ENCODE assay signal across 24 cellular contexts in the genomic region with DNA sequence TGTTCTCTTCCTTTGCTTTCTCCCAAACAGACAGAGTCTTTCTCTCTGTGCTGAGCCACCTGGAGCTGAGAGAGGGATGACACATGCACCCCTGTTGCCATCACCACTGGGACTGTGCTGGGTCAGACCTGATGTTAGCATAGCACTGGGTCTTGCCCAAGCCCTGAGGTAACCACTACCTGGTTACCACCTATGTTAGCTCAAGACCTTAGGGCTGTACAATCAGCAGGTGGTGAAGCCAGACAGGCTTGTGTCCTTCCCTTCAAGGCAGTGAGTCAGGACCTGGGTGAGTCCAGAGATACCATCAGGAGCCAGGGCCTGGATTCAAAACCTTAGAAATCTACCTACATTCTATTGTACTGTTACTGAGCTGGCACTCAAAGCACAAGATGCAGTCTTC. TPM values are rescaled to one million over a fixed set of nuclear protein-coding genes. Genes with fewer than 3 reads are reported as not detected.
"Had no signal": no experiment of that assay in that cellular context is flagged by ENCODE, and none has a peak within 500 bp of the region (broad histone marks: within the 10 kb centered on the region; RNA-seq: fewer than 3 reads in every experiment).

No MANE protein-coding gene starts in this region.

- H3K9me3 ChIP-seq: right lobe of liver had no signal

- H2AFZ ChIP-seq: neural progenitor cell had no signal

- H3K9ac ChIP-seq: neural progenitor cell had no signal

- H3K4me3 ChIP-seq: left lung, lower lobe of right lung, neural progenitor cell, ovary, right atrium auricular region, right lobe of liver, smooth muscle cell, tibial nerve, upper lobe of left lung had no signal

- H3K27me3 ChIP-seq: left lung, neural progenitor cell, ovary, right atrium auricular region, right lobe of liver, tibial nerve, upper lobe of left lung had no signal

- DNase-seq: hippocampal formation; kidney; left colon; left lung; lower lobe of right lung; mesendoderm; naive B cell; natural killer cell; nephron progenitor cell; ovary; right lobe of liver; stimulated activated CD4-positive, alpha-beta T cell treated with anti-CD3 and anti-CD28 coated beads, Interleukin-1b, Interleukin-23, amount 100 ng/mL, for 48 hours; stimulated activated CD4-positive, alpha-beta T cell treated with anti-CD3 and anti-CD28 coated beads, Interleukin-2, amount 100 ng/mL, for 48 hours; stimulated activated CD4-positive, alpha-beta T cell treated with anti-CD3 and anti-CD28 coated beads, Interleukin-4, amount 100 ng/mL, for 4 hours; stimulated activated CD8-positive, alpha-beta memory T cell treated with anti-CD3 and anti-CD28 coated beads, Interleukin-4, amount 100 ng/mL, for 48 hours; stimulated activated naive CD4-positive, alpha-beta T cell treated with Interleukin-2 at 50 U/mL for 16 hours; stimulated activated naive CD8-positive, alpha-beta T cell treated with anti-CD3 and anti-CD28 coated beads, Interleukin-15, amount 100 ng/mL, for 72 hours; substantia nigra; upper lobe of left lung had no signal

- FAIRE-seq: kidney had no signal

- ATAC-seq: left colon; left lung; lower lobe of right lung; natural killer cell; right lobe of liver; stimulated activated memory B cell treated with anti-CD40 and anti-IgM and Interleukin-4, amounts not matched to agents 10 μg/mL and 1 μg/mL and 100 μg/mL, for 72 hours; stimulated activated naive CD8-positive, alpha-beta T cell treated with anti-CD3 and anti-CD28 coated beads, Interleukin-15, amount 100 ng/mL, for 72 hours had no signal

- H3K4me1 ChIP-seq: left lung, lower lobe of right lung, neural progenitor cell, right atrium auricular region, right lobe of liver, tibial nerve, upper lobe of left lung had no signal

- H3K36me3 ChIP-seq: left lung, lower lobe of right lung, neural progenitor cell, ovary, right atrium auricular region, right lobe of liver, tibial nerve, upper lobe of left lung had no signal

- H3K27ac ChIP-seq: left lung, lower lobe of right lung, neural progenitor cell, ovary, right atrium auricular region, right lobe of liver, tibial nerve, upper lobe of left lung had no signal

- H3K4me2 ChIP-seq: neural progenitor cell, smooth muscle cell had no signal

RNA-seq across cellular contexts. Expression of a gene that starts 32.1 kb away (rescaled TPM):
- total RNA-seq: natural killer cell had no signal
